Comparison of ENCODE assay signal across 33 cellular contexts in genomic region chr9:125964702-125965225, GRCh38.
"Had no signal": no experiment of that assay in that cellular context is flagged by ENCODE, and none has a peak within 500 bp of the region (broad histone marks: within the 10 kb centered on the region; RNA-seq: fewer than 3 reads in every experiment).

No MANE protein-coding gene starts in this region.

- ATAC-seq: activated naive CD8-positive, alpha-beta T cell treated with anti-CD3 and anti-CD28 coated beads, Interleukin-2, amount 50 U/mL, for 24 hours; activated T-cell treated with anti-CD3 and anti-CD28 coated beads, Interleukin-2, amount 50 U/mL, for 4 hours; PC-3 had no signal

- H3K9ac ChIP-seq: SK-N-SH had no signal

- H3K4me1 ChIP-seq: Peyer's patch, SJSA1 had no signal

- H3K9me3 ChIP-seq: Peyer's patch, SJSA1, SK-N-SH had no signal

- H3K27ac Mint-ChIP-seq: activated B cell treated with CpG ODN at 0.5 μM for 24 hours; activated CD4-positive, alpha-beta memory T cell treated with anti-CD3 and anti-CD28 coated beads for 36 hours; activated naive CD4-positive, alpha-beta T cell treated with anti-CD3 and anti-CD28 coated beads, Interleukin-2, amount 10 ng/mL, durations not matched to agents 7 days and 5 days; activated naive CD8-positive, alpha-beta T cell treated with anti-CD3 and anti-CD28 coated beads, Interleukin-2, amount 50 U/mL, for 24 hours; activated T-helper 1 cell treated with anti-CD3 and anti-CD28 coated beads, Interleukin-12 subunit alpha, Interleukin-12 subunit beta, Interleukin-2, Interleukin-4 antibody, amounts not matched to agents 30 ng/mL and 10 ng/mL and 1 ng/mL, durations not matched to agents 14 hours and 24 hours and 36 hours; T-helper 1 cell treated with Interleukin-12 subunit alpha and Interleukin-12 subunit beta and Interleukin-4 antibody, amounts not matched to agents 30 μg/mL and 1 μg/mL, for 36 hours; T-helper 2 cell treated with Interferon-gamma antibody and Interleukin-4, amounts not matched to agents 5 μg/mL and 100 μg/mL, for 36 hours had no signal

- FAIRE-seq: TTC549 had no signal

- H3K36me3 ChIP-seq: SJSA1 had no signal

- H3K27me3 Mint-ChIP-seq: activated B cell treated with CpG ODN at 0.5 μM for 24 hours; activated CD4-positive, alpha-beta memory T cell treated with anti-CD3 and anti-CD28 coated beads for 36 hours; activated naive CD4-positive, alpha-beta T cell treated with anti-CD3 and anti-CD28 coated beads, Interleukin-2, amount 10 ng/mL, durations not matched to agents 7 days and 5 days; activated naive CD8-positive, alpha-beta T cell; activated naive CD8-positive, alpha-beta T cell treated with anti-CD3 and anti-CD28 coated beads, Interleukin-2, amount 50 U/mL, for 24 hours had no signal

- H3K4me3 ChIP-seq: Peyer's patch, SJSA1 had no signal

- H3K27me3 ChIP-seq: brain microvascular endothelial cell, Peyer's patch, SJSA1 had no signal

- H3K4me3 Mint-ChIP-seq: activated B cell treated with CpG ODN at 0.5 μM for 24 hours; activated CD4-positive, alpha-beta memory T cell treated with anti-CD3 and anti-CD28 coated beads for 36 hours; activated naive CD4-positive, alpha-beta T cell treated with anti-CD3 and anti-CD28 coated beads, Interleukin-2, amount 10 ng/mL, durations not matched to agents 7 days and 5 days; activated naive CD8-positive, alpha-beta T cell; activated naive CD8-positive, alpha-beta T cell treated with anti-CD3 and anti-CD28 coated beads, Interleukin-2, amount 50 U/mL, for 24 hours; activated T-cell treated with anti-CD3 and anti-CD28 coated beads, Interleukin-2, amount 50 U/mL, for 4 hours; activated T-helper 1 cell treated with anti-CD3 and anti-CD28 coated beads, Interleukin-12 subunit alpha, Interleukin-12 subunit beta, Interleukin-2, Interleukin-4 antibody, amounts not matched to agents 30 ng/mL and 10 ng/mL and 1 ng/mL, durations not matched to agents 14 hours and 24 hours and 36 hours; T-helper 1 cell treated with Interleukin-12 subunit alpha and Interleukin-12 subunit beta and Interleukin-4 antibody, amounts not matched to agents 30 μg/mL and 1 μg/mL, for 36 hours; T-helper 2 cell treated with Interferon-gamma antibody and Interleukin-4, amounts not matched to agents 5 μg/mL and 100 μg/mL, for 36 hours had no signal

- H3K4me1 Mint-ChIP-seq: activated naive CD4-positive, alpha-beta T cell treated with anti-CD3 and anti-CD28 coated beads, Interleukin-2, amount 10 ng/mL, durations not matched to agents 7 days and 5 days; activated naive CD8-positive, alpha-beta T cell treated with anti-CD3 and anti-CD28 coated beads, Interleukin-2, amount 50 U/mL, for 24 hours had no signal

- H3K27ac ChIP-seq: brain microvascular endothelial cell, Peyer's patch, SJSA1 had no signal

- H3K4me2 ChIP-seq: SK-N-SH had no signal

- DNase-seq: activated B cell treated with CpG ODN at 0.5 μM for 24 hours; activated CD4-positive, alpha-beta memory T cell treated with anti-CD3 and anti-CD28 coated beads for 36 hours; activated CD4-positive, alpha-beta T cell treated with anti-CD3 and anti-CD28 coated beads for 4 hours; activated CD4-positive, alpha-beta T cell treated with anti-CD3 and anti-CD28 coated beads, Interleukin-2, amount 50 U/mL, for 1 hour; activated CD4-positive, CD25-positive, alpha-beta regulatory T cell treated with anti-CD3 and anti-CD28 coated beads, Interleukin-2, amount 50 U/mL, for 72 hours; activated CD8-positive, alpha-beta memory T cell treated with anti-CD3 and anti-CD28 coated beads, Interleukin-2, amount 50 U/mL, for 4 hours; activated naive CD4-positive, alpha-beta T cell treated with anti-CD3 and anti-CD28 coated beads, Interleukin-2, amount 10 ng/mL, durations not matched to agents 7 days and 5 days; activated naive CD8-positive, alpha-beta T cell treated with anti-CD3 and anti-CD28 coated beads, Interleukin-2, amount 50 U/mL, for 24 hours; activated T-cell treated with anti-CD3 and anti-CD28 coated beads for 4 hours; activated T-cell treated with anti-CD3 and anti-CD28 coated beads, Interleukin-2, amount 50 U/mL, for 4 hours; anterior cingulate cortex; brain microvascular endothelial cell; NCI-H1417; NCI-H146; NCI-H187; NCI-H2029 treated with DMSO at 0.1 percent for 48 hours; NCI-H2107; NCI-H2171; NCI-H510A; NCI-H526; NCI-H748 treated with DMSO at 0.1 percent for 48 hours; NK-92 treated with Interleukin-12 subunit alpha and Interleukin-12 subunit beta, amount 100 ng/mL, for 24 hours; PC-3; Peyer's patch; RPMI8226; SHP77 treated with DMSO at 0.1 percent for 48 hours; SK-N-SH had no signal

- H3K9me3 Mint-ChIP-seq: activated B cell treated with CpG ODN at 0.5 μM for 24 hours; activated CD4-positive, alpha-beta memory T cell treated with anti-CD3 and anti-CD28 coated beads for 36 hours; activated naive CD4-positive, alpha-beta T cell treated with anti-CD3 and anti-CD28 coated beads, Interleukin-2, amount 10 ng/mL, durations not matched to agents 7 days and 5 days; activated naive CD8-positive, alpha-beta T cell treated with anti-CD3 and anti-CD28 coated beads, Interleukin-2, amount 50 U/mL, for 24 hours; activated T-cell treated with anti-CD3 and anti-CD28 coated beads, Interleukin-2, amount 50 U/mL, for 4 hours; activated T-helper 1 cell treated with anti-CD3 and anti-CD28 coated beads, Interleukin-12 subunit alpha, Interleukin-12 subunit beta, Interleukin-2, Interleukin-4 antibody, amounts not matched to agents 30 ng/mL and 10 ng/mL and 1 ng/mL, durations not matched to agents 14 hours and 24 hours and 36 hours; T-helper 1 cell treated with Interleukin-12 subunit alpha and Interleukin-12 subunit beta and Interleukin-4 antibody, amounts not matched to agents 30 μg/mL and 1 μg/mL, for 36 hours; T-helper 2 cell treated with Interferon-gamma antibody and Interleukin-4, amounts not matched to agents 5 μg/mL and 100 μg/mL, for 36 hours had no signal
